ENCODE assay signal across 9 cellular contexts in the genomic region with DNA sequence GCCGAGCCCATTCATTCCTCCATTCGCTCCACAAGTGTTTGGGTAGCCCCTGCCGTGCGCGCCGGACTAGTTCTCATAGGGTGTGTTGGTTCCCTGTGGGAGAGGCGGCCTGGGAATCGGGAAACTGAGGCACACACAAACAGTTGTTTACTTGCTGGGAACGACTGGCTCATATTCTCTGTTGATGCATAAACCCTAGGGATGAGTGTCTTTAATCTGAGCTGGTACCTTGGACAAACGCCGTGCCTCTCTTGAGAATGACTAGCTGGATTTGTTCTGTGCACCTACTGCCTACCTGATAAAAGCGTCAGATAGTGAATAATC. TPM values are rescaled to one million over a fixed set of nuclear protein-coding genes. Genes with fewer than 3 reads are reported as not detected.
DNase-seq lines count a peak whose midpoint lies in the region; ATAC-seq and TF ChIP-seq lines count a peak whose summit lies in the region.
"Had no signal": no experiment of that assay in that cellular context is flagged by ENCODE, and none has a peak within 500 bp of the region (broad histone marks: within the 10 kb centered on the region; RNA-seq: fewer than 3 reads in every experiment).

No MANE protein-coding gene starts in this region.

- H3K4me3 ChIP-seq in RWPE2 (ENCODE audit: severe bottlenecking) = peak overlapping the region; percentile 31
- peak overlapping the region; percentile 66 to 76 (median 70) for H3K4me3 ChIP-seq in esophagus muscularis mucosa
- H3K4me3 ChIP-seq in ovary = peak overlapping the region; percentile 57

- H3K36me3 ChIP-seq in RWPE2 (ENCODE audit: low read depth) (no peaks in the 10 kb centered on the region), esophagus muscularis mucosa (no peaks in the 10 kb centered on the region), ovary (no peaks in the 10 kb centered on the region)

- H3K9me3 Mint-ChIP-seq in CD14-positive monocyte = no peaks in the 10 kb centered on the region
- H3K9me3 Mint-ChIP-seq: nephron had no signal

- H3K4me1 ChIP-seq in RWPE2 (ENCODE audit: insufficient read depth, poor library complexity, severe bottlenecking) = peaks cover 11% of the 10 kb centered on the region
- H3K4me1 ChIP-seq in esophagus muscularis mucosa = peaks cover 17 to 52% (median 49%) of the 10 kb centered on the region in 4 donors
- H3K4me1 ChIP-seq in ovary (ENCODE audit: insufficient read depth) = peaks cover 6% of the 10 kb centered on the region

- H3K4me3 Mint-ChIP-seq in CD14-positive monocyte = peak overlapping the region; percentile 84 to 87

- peak overlapping the region in 2 of 7 donors; percentile 8 to 22 for H3K27ac Mint-ChIP-seq in CD14-positive monocyte

- peaks cover 0 to 2% (median 0%) of the 10 kb centered on the region in 3 donors for H3K27me3 Mint-ChIP-seq in CD14-positive monocyte (ENCODE audit: low read depth in 3 of 3)

- H3K4me1 Mint-ChIP-seq in CD14-positive monocyte = peaks cover 19% of the 10 kb centered on the region

- no peaks in the 10 kb centered on the region for H3K9me3 ChIP-seq in RWPE2 (ENCODE audit: severe bottlenecking)
- no peaks in the 10 kb centered on the region for H3K9me3 ChIP-seq in esophagus muscularis mucosa
- H3K9me3 ChIP-seq in ovary = no peaks in the 10 kb centered on the region

- intact Hi-C loops in CD14-positive monocyte (cut with micrococcal nuclease) (no loop called here), esophagus muscularis mucosa (cut with DNase I) (no loop called here), ovary (cut with DNase I) (no loop called here), sciatic nerve (cut with DNase I) (no loop called here)

- TF ChIP-seq POLR2A in esophagus muscularis mucosa (IDR thresholded peaks at IDR 0.05; ENCODE audit: low read depth) (no peak), ovary (IDR thresholded peaks at IDR 0.05) (no peak)

- 32% methylated on average over 12 of the region's 12 CpGs for WGBS in esophagus muscularis mucosa
- 27 to 37% (median 30%) methylated on average over 11 to 12 of the region's 12 CpGs for WGBS in ovary, 3 donors

- TF ChIP-seq EP300 in esophagus muscularis mucosa (IDR thresholded peaks at IDR 0.05) (no peak), ovary (IDR thresholded peaks at IDR 0.05) (no peak)

- H3K36me3 Mint-ChIP-seq in CD14-positive monocyte = peaks cover 4 to 8% of the 10 kb centered on the region in 2 donors

- H3K27ac ChIP-seq in RWPE2 (ENCODE audit: poor library complexity, severe bottlenecking) (no peak overlapping the region), esophagus muscularis mucosa (replicated peaks in 1 of 4) (peak overlapping the region; percentile 74 to 85 (median 82)), ovary (peak overlapping the region in 1 of 2 donors; percentile 4)

- DNase-seq in CD14-positive monocyte (ENCODE audit: low spot score) (no peak), RWPE2 (ENCODE audit: low spot score) (no peak), esophagus muscularis mucosa (ENCODE audit: extremely low spot score) (no peak), ovary (no peak), NCI-H187 (lab: John Stamatoyannopoulos, UW) (no peak), globus pallidus (ENCODE audit: low spot score) (no peak), sciatic nerve (ENCODE audit: low spot score) (no peak)

- H3K27me3 ChIP-seq in RWPE2 (ENCODE audit: insufficient read depth, poor library complexity, severe bottlenecking) (no peaks in the 10 kb centered on the region), esophagus muscularis mucosa (no peaks in the 10 kb centered on the region), ovary (no peaks in the 10 kb centered on the region)

- ATAC-seq in RWPE2 (ENCODE audit: low read depth) = no peak
- ATAC-seq in GM18502 (IDR thresholded peaks at IDR 0.05; ENCODE audit: poor library complexity, unreplicated experiment) = no peak
- no peak for ATAC-seq in sciatic nerve

- peak; percentile 8 for TF ChIP-seq CTCF in CD14-positive monocyte (IDR thresholded peaks at IDR 0.05)
- TF ChIP-seq CTCF in RWPE2 (IDR thresholded peaks at IDR 0.05; ENCODE audit: poor library complexity, severe bottlenecking) = no peak
- TF ChIP-seq CTCF in esophagus muscularis mucosa (IDR thresholded peaks at IDR 0.05) = no peak
- no peak for TF ChIP-seq CTCF in ovary (IDR thresholded peaks at IDR 0.05)

RNA-seq across cellular contexts. Expression of a gene that starts 0.7 kb away (rescaled TPM):
- 1 to 10 TPM; 2.4 to 2.5 TPM for polyA plus RNA-seq in CD14-positive monocyte
- total RNA-seq in esophagus muscularis mucosa = 10 to 100 TPM; 11.8 to 23.5 (median 15.8) TPM
- total RNA-seq in ovary = 10 to 100 TPM in 4 of 7 donors, 1 to 10 TPM in 3; 4.9 to 18.0 (median 12.2) TPM
- 10 to 100 TPM in 1 of 2 donors, 1 to 10 TPM in 1; 7.3 to 23.7 TPM for polyA plus RNA-seq in ovary
- 18.0 TPM for total RNA-seq in sciatic nerve

RNA-seq across cellular contexts. Expression of a gene that starts 30.7 kb away (rescaled TPM):
- polyA plus RNA-seq in CD14-positive monocyte (not detected), ovary (under 1 TPM; 0.30 to 0.45 TPM)
- total RNA-seq in esophagus muscularis mucosa (1 to 10 TPM in 3 of 4 donors, under 1 TPM in 1; 0.33 to 2.5 (median 1.8) TPM), ovary (1 to 10 TPM in 1 of 7 donors, under 1 TPM in 4, not detected in 2; 0.15 to 2.2 (median 0.57) TPM), sciatic nerve (0.18 TPM)

RNA-seq across cellular contexts. Expression of a gene that starts 34.3 kb away (rescaled TPM):
- 100 to 1,000 TPM in 1 of 2 donors, 10 to 100 TPM in 1; 88.0 to 123 TPM for polyA plus RNA-seq in CD14-positive monocyte
- total RNA-seq in esophagus muscularis mucosa = 10 to 100 TPM; 34.7 to 52.7 (median 42.7) TPM
- 10 to 100 TPM; 38.1 to 52.3 (median 43.5) TPM for total RNA-seq in ovary
- 10 to 100 TPM; 51.3 to 63.5 TPM for polyA plus RNA-seq in ovary
- total RNA-seq in sciatic nerve = 48.2 TPM
